8 cellular contexts compared by ENCODE assay signal in the genomic region with DNA sequence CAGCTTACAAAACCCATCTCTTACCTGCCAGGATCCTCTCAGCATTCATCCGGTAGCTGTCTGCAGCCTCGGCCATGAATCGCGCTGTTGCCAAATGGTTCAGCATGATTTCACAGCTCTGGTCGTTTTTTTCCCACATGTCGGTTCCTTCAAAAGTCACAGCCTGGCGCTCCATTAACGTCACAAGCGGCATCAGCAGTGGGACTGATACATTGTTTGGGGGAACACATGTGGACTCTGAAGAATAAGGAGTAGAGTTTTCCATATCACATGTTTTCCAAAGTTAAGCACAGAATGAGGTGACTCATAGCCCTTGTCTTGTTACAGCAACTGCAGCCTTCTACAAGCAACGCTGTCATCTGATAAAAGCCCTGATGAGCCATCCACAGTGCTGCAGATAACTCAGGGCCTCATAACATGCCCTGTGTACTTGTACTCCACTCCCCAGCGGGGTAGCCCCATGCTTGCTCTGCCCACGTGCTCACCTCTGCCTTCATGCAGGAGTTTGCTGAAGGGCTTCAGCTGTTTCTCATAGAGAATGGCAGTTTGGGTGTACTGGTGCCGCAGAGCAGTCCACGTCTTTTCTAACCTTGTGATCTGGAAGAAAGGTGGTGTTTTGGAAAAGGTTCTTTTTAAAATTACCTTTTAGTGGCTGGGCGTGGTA.
DNase-seq lines count a peak whose midpoint lies in the region; ATAC-seq, FAIRE-seq and TF ChIP-seq lines count a peak whose summit lies in the region.
"Had no signal": no experiment of that assay in that cellular context is flagged by ENCODE, and none has a peak within 500 bp of the region (broad histone marks: within the 10 kb centered on the region; RNA-seq: fewer than 3 reads in every experiment).

No MANE protein-coding gene starts in this region.

- H3K9me3 ChIP-seq in IMR-90 (ENCODE audit: control insufficient read depth, insufficient read depth, low read length): no peaks in the 10 kb centered on the region
- no peaks in the 10 kb centered on the region for H3K9me3 ChIP-seq in breast epithelium
- no peaks in the 10 kb centered on the region for H3K9me3 ChIP-seq in keratinocyte (ENCODE audit: control insufficient read depth, low read depth, low read length)
- no peaks in the 10 kb centered on the region for H3K9me3 ChIP-seq in T-helper 17 cell (ENCODE audit: control insufficient read depth, low read length, poor library complexity, severe bottlenecking)

- H2BK15ac ChIP-seq in IMR-90 (ENCODE audit: low read depth, low read length): no peak overlapping the region

- H3K14ac ChIP-seq in IMR-90 (replicated peaks; ENCODE audit: low read depth, low read length): no peak overlapping the region

- H3K56ac ChIP-seq in IMR-90 (ENCODE audit: extremely low read depth, insufficient read depth, low read length): no peak overlapping the region

- H3K23ac ChIP-seq in IMR-90 (ENCODE audit: low read depth, low read length): no peak overlapping the region

- H3K9me3 Mint-ChIP-seq in type B pancreatic cell: no peaks in the 10 kb centered on the region

- CTCF ChIA-PET in IMR-90 (lab: Yijun Ruan, JAX): no interaction called here

- H3K27ac Mint-ChIP-seq in type B pancreatic cell (peak overlapping the region; percentile 86), T-helper 17 cell (no peak overlapping the region)

- intact Hi-C loops in IMR-90 (cut with micrococcal nuclease): no loop called here
- intact Hi-C loops in breast epithelium (cut with DNase I; ENCODE audit: low total_unique reads): no loop called here

- peak; percentile 98 for FAIRE-seq in keratinocyte (lab: Jason Lieb, UNC)

- no peak overlapping the region for H2BK120ac ChIP-seq in IMR-90 (ENCODE audit: low read depth, low read length)

- H3K4me3 Mint-ChIP-seq in type B pancreatic cell (peak overlapping the region; percentile 58), T-helper 17 cell (no peak overlapping the region)

- H3K4me1 Mint-ChIP-seq in type B pancreatic cell (ENCODE audit: unreplicated experiment) (peaks cover 31% of the 10 kb centered on the region), T-helper 17 cell (peaks cover 2% of the 10 kb centered on the region)

- H3K4me3 ChIP-seq in IMR-90 (ENCODE audit: insufficient read depth, low read depth, low read length): no peak overlapping the region
- no peak overlapping the region for H3K4me3 ChIP-seq in breast epithelium
- no peak overlapping the region for H3K4me3 ChIP-seq in keratinocyte (ENCODE audit: control insufficient read depth in 2 of 3, extremely low read depth in 1 of 3, insufficient read depth in 2 of 3, low read depth in 1 of 3, low read length in 3 of 3)

- TF ChIP-seq RAD21 in IMR-90 (IDR thresholded peaks at IDR 0.05; ENCODE audit: low read length): peak; percentile 14; the same call in 1 of the 2 replicates

- H2AFZ ChIP-seq in IMR-90 (replicated peaks; ENCODE audit: low read length, poor library complexity) (peak overlapping the region; percentile 67), keratinocyte (ENCODE audit: control insufficient read depth, low read length) (no peak overlapping the region)

- peaks cover 24% of the 10 kb centered on the region for H3K79me2 ChIP-seq in keratinocyte (ENCODE audit: control insufficient read depth, insufficient read depth, low read length)

- no peak overlapping the region for H3K9ac ChIP-seq in IMR-90 (ENCODE audit: low read depth, low read length)
- no peak overlapping the region for H3K9ac ChIP-seq in keratinocyte (ENCODE audit: control insufficient read depth, extremely low read depth, insufficient read depth, low read length)

- dilution Hi-C loops in IMR-90 (cut with HindIII; ENCODE audit: low sequenced_read_pairs, unreplicated experiment): no loop called here
- dilution Hi-C loops in keratinocyte (cut with MboI; ENCODE audit: extremely low pct_ligation_motif_present, low sequenced_read_pairs): no loop called here

- no peak overlapping the region for H4K5ac ChIP-seq in IMR-90 (ENCODE audit: low read depth, low read length)

- no peak for TF ChIP-seq CTCF in IMR-90 (conservative IDR thresholded peaks at IDR 0.05; ENCODE audit: low read depth, low read length)
- TF ChIP-seq CTCF in breast epithelium (IDR thresholded peaks at IDR 0.05): no peak
- TF ChIP-seq CTCF in keratinocyte (optimal IDR thresholded peaks at IDR 0.05 in 1 of 3, IDR thresholded peaks at IDR 0.05 in 1 of 3, conservative IDR thresholded peaks at IDR 0.05 in 1 of 3; ENCODE audit: extremely low read depth in 1 of 3, insufficient read depth in 2 of 3, low read length in 3 of 3): no peak
- no peak for TF ChIP-seq CTCF in type B pancreatic cell (conservative IDR thresholded peaks at IDR 0.05)

- H3K27ac ChIP-seq in IMR-90 (ENCODE audit: insufficient read depth, low read length) (peak overlapping the region; percentile 24; the same call in 1 of the 2 replicates), breast epithelium (peak overlapping the region; percentile 82 to 87), keratinocyte (ENCODE audit: control insufficient read depth, insufficient read depth, low read length) (peak overlapping the region; percentile 66)

- H3K36me3 Mint-ChIP-seq in type B pancreatic cell: peaks cover 54% of the 10 kb centered on the region
- no peaks in the 10 kb centered on the region for H3K36me3 Mint-ChIP-seq in T-helper 17 cell (ENCODE audit: low read depth)

- no peak overlapping the region for H4K8ac ChIP-seq in IMR-90 (ENCODE audit: low read depth in 2 of 2, low read length in 2 of 2)

- H3K27me3 Mint-ChIP-seq in type B pancreatic cell (no peaks in the 10 kb centered on the region), T-helper 17 cell (no peaks in the 10 kb centered on the region)

- no peak overlapping the region for H4K91ac ChIP-seq in IMR-90 (ENCODE audit: insufficient read depth, low read depth, low read length)

- DNase-seq in IMR-90 (peak; percentile 98), breast epithelium (ENCODE audit: low spot score in 2 of 2) (no peak), keratinocyte (ENCODE audit: low read depth, low spot score) (no peak), type B pancreatic cell (ENCODE audit: extremely low spot score, unreplicated experiment) (no peak), NCI-H1436 (lab: John Stamatoyannopoulos, UW) (no peak), HT-29 (ENCODE audit: low spot score) (no peak), T-helper 17 cell (no peak)
- DNase-seq: hypothalamus had no signal

- peak overlapping the region; percentile 17; the same call in 1 of the 2 replicates for H2AK5ac ChIP-seq in IMR-90 (ENCODE audit: low read depth, low read length)

- TF ChIP-seq POLR2A in IMR-90 (IDR thresholded peaks at IDR 0.05; ENCODE audit: low read depth, low read length) (no peak), breast epithelium (IDR thresholded peaks at IDR 0.05) (no peak)

- H3K18ac ChIP-seq in IMR-90 (ENCODE audit: low read depth, low read length): no peak overlapping the region

- H2BK20ac ChIP-seq in IMR-90 (ENCODE audit: low read depth, low read length): peak overlapping the region; percentile 47

- H3K4ac ChIP-seq in IMR-90 (ENCODE audit: low read depth, low read length): peak overlapping the region; percentile 39; the same call in 1 of the 2 replicates

- 67% methylated on average over 3 of the region's 15 CpGs; no CpG with 5 or more reads in 1 of the 2 experiments for WGBS in IMR-90 (ENCODE audit: extremely low coverage in 2 of 2, insufficient read length in 1 of 2), 2 experiments

- H3K4me2 ChIP-seq in IMR-90 (ENCODE audit: low read depth, low read length) (no peak overlapping the region), keratinocyte (ENCODE audit: control insufficient read depth, extremely low read depth, insufficient read depth, low read depth, low read length) (no peak overlapping the region)

- peak overlapping the region; percentile 84 for H2AK9ac ChIP-seq in IMR-90 (replicated peaks; ENCODE audit: low read depth, low read length, poor library complexity)

- H3K4me1 ChIP-seq in IMR-90 (ENCODE audit: control insufficient read depth, insufficient read depth, low read length): peaks cover 10% of the 10 kb centered on the region
- H3K4me1 ChIP-seq in breast epithelium: no peaks in the 10 kb centered on the region
- H3K4me1 ChIP-seq in keratinocyte (ENCODE audit: control insufficient read depth, extremely low read depth, insufficient read depth, low read length): peaks cover 6% of the 10 kb centered on the region

- H4K20me1 ChIP-seq in IMR-90 (ENCODE audit: insufficient read depth, low read length) (peaks cover 26% of the 10 kb centered on the region), keratinocyte (ENCODE audit: control insufficient read depth, extremely low read depth, insufficient read depth, low read length) (peaks cover 11% of the 10 kb centered on the region)

- no peaks in the 10 kb centered on the region for H3K27me3 ChIP-seq in IMR-90 (ENCODE audit: control insufficient read depth, insufficient read depth, low read length)
- H3K27me3 ChIP-seq in breast epithelium: no peaks in the 10 kb centered on the region
- H3K27me3 ChIP-seq in keratinocyte (ENCODE audit: control insufficient read depth, extremely low read depth, insufficient read depth, low read length): no peaks in the 10 kb centered on the region

- in situ Hi-C loops in IMR-90 (cut with MboI; ENCODE audit: low sequenced_read_pairs): loop anchor here (25.0 kb wide), 1 partner anchor 105 kb away; no protein-coding TSS in a partner anchor

- BruUV-seq in IMR-90 (replicated peaks; lab: Mats Ljungman, UMichigan): no TSS peak

- peak; percentile 94 for ATAC-seq in IMR-90 (ENCODE audit: low read depth)
- no peak for ATAC-seq in T-helper 17 cell

- H3K9me1 ChIP-seq in IMR-90 (ENCODE audit: insufficient read depth, low read length) (peaks cover 17% of the 10 kb centered on the region), keratinocyte (ENCODE audit: control insufficient read depth, extremely low read depth, insufficient read depth, low read length) (no peaks in the 10 kb centered on the region)

- peaks cover 42% of the 10 kb centered on the region for H3K36me3 ChIP-seq in IMR-90 (ENCODE audit: control insufficient read depth, insufficient read depth, low read length)
- H3K36me3 ChIP-seq in breast epithelium: no peaks in the 10 kb centered on the region
- H3K36me3 ChIP-seq in keratinocyte (ENCODE audit: control insufficient read depth in 2 of 2, extremely low read depth in 1 of 2, insufficient read depth in 2 of 2, low read length in 2 of 2): peaks cover 37 to 59% of the 10 kb centered on the region in 2 experiments

- H3K79me1 ChIP-seq in IMR-90 (ENCODE audit: low read depth in 1 of 2, low read length in 2 of 2): peaks cover 23 to 68% of the 10 kb centered on the region in 2 experiments

- POLR2A ChIA-PET in IMR-90 (lab: Charles Lee; ENCODE audit: unreplicated experiment): no interaction called here

- H2BK5ac ChIP-seq in IMR-90 (ENCODE audit: low read depth, low read length, poor library complexity, severe bottlenecking): peak overlapping the region; percentile 18

TF ChIP-seq in IMR-90, 13 proteins besides CTCF, POLR2A, EP300 and RAD21 (continues in another document):
- TF ChIP-seq BHLHE40 (IDR thresholded peaks at IDR 0.05; ENCODE audit: low read depth, low read length) (peak; percentile 51; the same call in 1 of the 2 replicates), NFE2L2 (IDR thresholded peaks at IDR 0.05; ENCODE audit: low read depth, low read length) (no peak)

Comparison
In these comparisons a context has a peak if more than half of its experiments do, and no peak if none do; other contexts are left out.
1. H3K27ac ChIP-seq: peak in every context shown above with its lines; median percentile 84 in breast epithelium; 66 in keratinocyte; 24 in IMR-90.